In genomic region chr1:2133879-2134215, GRCh38 we compare ENCODE assay signal across 8 cellular contexts.
DNase-seq lines count a peak whose midpoint lies in the region; ATAC-seq and TF ChIP-seq lines count a peak whose summit lies in the region.

No MANE protein-coding gene starts in this region.

- H3K9ac ChIP-seq in MM.1S (ENCODE audit: low read length) = no peak overlapping the region

- 0 out of 2 replicates have a peak overlapping the region, but pooled peaks have one; percentile 16 for H2AFZ ChIP-seq in MM.1S (ENCODE audit: low read length)

- DNase-seq in AG04449 (ENCODE audit: low read depth, low spot score) (no peak), MM.1S (no peak), COLO668 (lab: John Stamatoyannopoulos, UW; ENCODE audit: unreplicated experiment) (no peak), NCI-H2196 (lab: John Stamatoyannopoulos, UW; ENCODE audit: unreplicated experiment) (no peak), GOT3 (lab: John Stamatoyannopoulos, UW) (no peak)
- no peak for DNase-seq in natural killer cell treated with Interleukin-12 subunit alpha and Interleukin-12 subunit beta and Interleukin-15 and Interleukin-18, amount 100 ng/mL, for 72 hours (ENCODE audit: low spot score)
- no peak for DNase-seq in activated effector memory CD4-positive, alpha-beta T cell treated with anti-CD3 and anti-CD28 coated beads, Interleukin-2, amount 50 U/mL, for 16 hours

- H3K4me3 Mint-ChIP-seq in natural killer cell treated with Interleukin-12 subunit alpha and Interleukin-12 subunit beta and Interleukin-15 and Interleukin-18, amount 100 ng/mL, for 72 hours = peak overlapping the region; percentile 80

- H3K36me3 ChIP-seq in MM.1S (replicated peaks; ENCODE audit: insufficient read depth, low read length) = no peaks in the 10 kb centered on the region

- H3K27me3 ChIP-seq in MM.1S (replicated peaks; ENCODE audit: insufficient read depth, low read length) = peaks cover 74% of the 10 kb centered on the region

- no peaks in the 10 kb centered on the region for H3F3A ChIP-seq in MM.1S (ENCODE audit: insufficient read depth, low read length)

- no peaks in the 10 kb centered on the region for H3K4me1 ChIP-seq in MM.1S (ENCODE audit: low read length)

- peak overlapping the region; percentile 89; the same call in 1 of the 2 replicates for H3K4me2 ChIP-seq in MM.1S (ENCODE audit: low read depth, low read length)

- peak; percentile 8 for ATAC-seq in esophagus mucosa
- no peak for ATAC-seq in natural killer cell treated with Interleukin-12 subunit alpha and Interleukin-12 subunit beta and Interleukin-15 and Interleukin-18, amount 100 ng/mL, for 72 hours

- H3K36me3 Mint-ChIP-seq in natural killer cell treated with Interleukin-12 subunit alpha and Interleukin-12 subunit beta and Interleukin-15 and Interleukin-18, amount 100 ng/mL, for 72 hours = no peaks in the 10 kb centered on the region

- H3K27ac Mint-ChIP-seq in natural killer cell treated with Interleukin-12 subunit alpha and Interleukin-12 subunit beta and Interleukin-15 and Interleukin-18, amount 100 ng/mL, for 72 hours = no peak overlapping the region

- H3K9me3 Mint-ChIP-seq in natural killer cell treated with Interleukin-12 subunit alpha and Interleukin-12 subunit beta and Interleukin-15 and Interleukin-18, amount 100 ng/mL, for 72 hours = no peaks in the 10 kb centered on the region

- no peak overlapping the region for H3K27ac ChIP-seq in MM.1S (ENCODE audit: low read length)

- H3K4me1 Mint-ChIP-seq in natural killer cell treated with Interleukin-12 subunit alpha and Interleukin-12 subunit beta and Interleukin-15 and Interleukin-18, amount 100 ng/mL, for 72 hours (ENCODE audit: low read depth in 2 of 2) = peaks cover 5 to 8% of the 10 kb centered on the region in 2 donors

- no peaks in the 10 kb centered on the region for H4K20me1 ChIP-seq in MM.1S (ENCODE audit: insufficient read depth, low read length)

- no peaks in the 10 kb centered on the region for H3K27me3 Mint-ChIP-seq in natural killer cell treated with Interleukin-12 subunit alpha and Interleukin-12 subunit beta and Interleukin-15 and Interleukin-18, amount 100 ng/mL, for 72 hours

- H3K4me3 ChIP-seq in AG04449 (ENCODE audit: low read depth, low read length) = peak overlapping the region; percentile 55
- peak overlapping the region; percentile 17; the same call in 1 of the 2 replicates for H3K4me3 ChIP-seq in MM.1S (ENCODE audit: low read length)

- no peak for TF ChIP-seq CTCF in AG04449 (IDR thresholded peaks at IDR 0.05; ENCODE audit: insufficient read depth, low read length, missing control alignments)
- no peak for TF ChIP-seq CTCF in MM.1S (IDR thresholded peaks at IDR 0.05; ENCODE audit: low read length)

- CTCF ChIA-PET in AG04449 (lab: Yijun Ruan, JAX) = interaction anchor here (0.9 to 4.3 kb wide), 3 partner anchors 18 to 190 kb away, joined by 3 to 28 read pairs (median 9); no protein-coding TSS in a partner anchor

- POLR2A ChIA-PET in AG04449 (lab: Yijun Ruan, JAX) = interaction anchor here (0.8 to 1.3 kb wide), 2 partner anchors 18 to 65 kb away, joined by 4 to 5 read pairs; no protein-coding TSS in a partner anchor

- H3K79me2 ChIP-seq in MM.1S (ENCODE audit: low read length) = no peaks in the 10 kb centered on the region

- no peaks in the 10 kb centered on the region for H3K9me2 ChIP-seq in MM.1S (replicated peaks; ENCODE audit: insufficient read depth, low read length)

- no peaks in the 10 kb centered on the region for H3K9me3 ChIP-seq in MM.1S (replicated peaks; ENCODE audit: insufficient read depth, low read length)
